ENCODE assay signal across 1 cellular context in genomic region chr2:208783184-208783583, GRCh38.
TF ChIP-seq lines count a peak whose summit lies in the region.

No MANE protein-coding gene starts in this region.

TF ChIP-seq in H1, 55 proteins besides CTCF, POLR2A, EP300 and RAD21 (continued from another document):
- TF ChIP-seq NANOG (IDR thresholded peaks at IDR 0.05; ENCODE audit: insufficient read depth, low read depth, low read length, poor library complexity, severe bottlenecking) (no peak), SP4 (IDR thresholded peaks at IDR 0.05; ENCODE audit: low read length) (no peak), FOSL1 (IDR thresholded peaks at IDR 0.05; ENCODE audit: insufficient read depth, low read depth, low read length) (no peak), KDM5A (IDR thresholded peaks at IDR 0.05; ENCODE audit: low read length) (no peak)
